ENCODE assay signal across 21 cellular contexts in genomic region chr9:86953181-86953580, GRCh38. TPM values are rescaled to one million over a fixed set of nuclear protein-coding genes. Genes with fewer than 3 reads are reported as not detected.
DNase-seq lines count a peak whose midpoint lies in the region; ATAC-seq and TF ChIP-seq lines count a peak whose summit lies in the region.
"Had no signal": no experiment of that assay in that cellular context is flagged by ENCODE, and none has a peak within 500 bp of the region (broad histone marks: within the 10 kb centered on the region; RNA-seq: fewer than 3 reads in every experiment).

No MANE protein-coding gene starts in this region.

- H2AFZ ChIP-seq in IMR-90 (replicated peaks; ENCODE audit: low read length, poor library complexity) (no peak overlapping the region), trophoblast cell (ENCODE audit: insufficient read depth, low read length, poor library complexity) (no peak overlapping the region)

- no peak for TF ChIP-seq RAD21 in IMR-90 (IDR thresholded peaks at IDR 0.05; ENCODE audit: low read length)

- no peak overlapping the region for H3K9ac ChIP-seq in IMR-90 (ENCODE audit: low read depth, low read length)
- no peak overlapping the region for H3K9ac ChIP-seq in trophoblast cell (ENCODE audit: low read length)
- H3K9ac ChIP-seq: BLaER1 had no signal

- no peaks in the 10 kb centered on the region for H3K27me3 Mint-ChIP-seq in nephron (ENCODE audit: low read depth)
- peaks cover 6 to 15% (median 10%) of the 10 kb centered on the region in 3 donors for H3K27me3 Mint-ChIP-seq in immature natural killer cell (ENCODE audit: low read depth in 3 of 3)

- dilution Hi-C loops in IMR-90 (cut with HindIII; ENCODE audit: low sequenced_read_pairs, unreplicated experiment) = no loop called here

- CTCF ChIA-PET in IMR-90 (lab: Yijun Ruan, JAX) = no interaction called here

- H2BK12ac ChIP-seq in trophoblast cell (ENCODE audit: low read length) = no peak overlapping the region

- in situ Hi-C loops in IMR-90 (cut with MboI; ENCODE audit: low sequenced_read_pairs) = no loop called here

- H3K9me3 Mint-ChIP-seq in nephron (peaks cover 30% of the 10 kb centered on the region), immature natural killer cell (no peaks in the 10 kb centered on the region)
- H3K9me3 Mint-ChIP-seq: CD8-positive, alpha-beta T cell had no signal

- TF ChIP-seq POLR2A in IMR-90 (IDR thresholded peaks at IDR 0.05; ENCODE audit: low read depth, low read length) = no peak

- peaks cover 6% of the 10 kb centered on the region; the same call in 1 of the 2 replicates for H3K9me3 ChIP-seq in IMR-90 (ENCODE audit: control insufficient read depth, insufficient read depth, low read length)
- H3K9me3 ChIP-seq in trophoblast cell (ENCODE audit: insufficient read depth, low read depth, low read length) = peaks cover 2% of the 10 kb centered on the region
- H3K9me3 ChIP-seq: Caco-2 had no signal

- WGBS in IMR-90 (ENCODE audit: extremely low coverage in 2 of 2, insufficient read length in 1 of 2), 2 experiments = no CpG with 5 or more reads among the region's 5 CpGs
- no CpG with 5 or more reads among the region's 5 CpGs for WGBS in trophoblast cell (ENCODE audit: extremely low coverage, insufficient coverage, insufficient read length)

- ATAC-seq in IMR-90 (ENCODE audit: low read depth) = peak; percentile 16; the same call in 1 of the 2 replicates
- ATAC-seq: A549; CD8-positive, alpha-beta T cell had no signal

- H3K4me2 ChIP-seq in IMR-90 (ENCODE audit: low read depth, low read length) = no peak overlapping the region
- no peak overlapping the region for H3K4me2 ChIP-seq in trophoblast cell (ENCODE audit: low read length)
- H3K4me2 ChIP-seq: A549, BLaER1 had no signal

- no peaks in the 10 kb centered on the region for H4K20me1 ChIP-seq in IMR-90 (ENCODE audit: insufficient read depth, low read length)
- H4K20me1 ChIP-seq: BLaER1 had no signal

- H3K4me3 Mint-ChIP-seq in nephron = no peak overlapping the region
- H3K4me3 Mint-ChIP-seq in immature natural killer cell = no peak overlapping the region
- H3K4me3 Mint-ChIP-seq: B cell; CD8-positive, alpha-beta T cell had no signal

- TF ChIP-seq CTCF in IMR-90 (conservative IDR thresholded peaks at IDR 0.05; ENCODE audit: low read depth, low read length) = no peak
- TF ChIP-seq CTCF in nephron (IDR thresholded peaks at IDR 0.05; ENCODE audit: unreplicated experiment in 3 of 3) = no peak

- H3K27ac ChIP-seq in IMR-90 (ENCODE audit: insufficient read depth, low read length) (no peak overlapping the region), trophoblast cell (ENCODE audit: low read depth, low read length) (no peak overlapping the region)
- H3K27ac ChIP-seq: A549, BLaER1, C4-2B had no signal

- H3K23ac ChIP-seq in IMR-90 (ENCODE audit: low read depth, low read length) (no peak overlapping the region), trophoblast cell (ENCODE audit: low read length) (no peak overlapping the region)

- H2BK120ac ChIP-seq in IMR-90 (ENCODE audit: low read depth, low read length) (no peak overlapping the region), trophoblast cell (ENCODE audit: insufficient read depth, low read length, poor library complexity) (no peak overlapping the region)

- H4K5ac ChIP-seq in IMR-90 (ENCODE audit: low read depth, low read length) = no peak overlapping the region

- no peak overlapping the region for H2BK20ac ChIP-seq in IMR-90 (ENCODE audit: low read depth, low read length)

- BruUV-seq in IMR-90 (replicated peaks; lab: Mats Ljungman, UMichigan) = no TSS peak

- H3K79me2 ChIP-seq in trophoblast cell (ENCODE audit: control insufficient read depth, insufficient read depth, low read length, poor library complexity) = no peaks in the 10 kb centered on the region

- H3K36me3 ChIP-seq in IMR-90 (ENCODE audit: control insufficient read depth, insufficient read depth, low read length) (no peaks in the 10 kb centered on the region), trophoblast cell (ENCODE audit: control insufficient read depth in 1 of 2, insufficient read depth in 2 of 2, low read length in 2 of 2) (peaks cover 0 to 3% of the 10 kb centered on the region in 2 experiments)
- H3K36me3 ChIP-seq: BLaER1 had no signal

- no peak overlapping the region for H4K8ac ChIP-seq in IMR-90 (ENCODE audit: low read depth in 2 of 2, low read length in 2 of 2)
- H4K8ac ChIP-seq in trophoblast cell (ENCODE audit: low read depth, low read length) = no peak overlapping the region

- no peak overlapping the region for H3K14ac ChIP-seq in IMR-90 (replicated peaks; ENCODE audit: low read depth, low read length)
- no peak overlapping the region for H3K14ac ChIP-seq in trophoblast cell (ENCODE audit: low read length)

- peak overlapping the region; percentile 9 to 72 (median 57) for H3K27ac Mint-ChIP-seq in nephron
- H3K27ac Mint-ChIP-seq in immature natural killer cell = no peak overlapping the region
- H3K27ac Mint-ChIP-seq: B cell; CD4-positive, CD25-positive, alpha-beta regulatory T cell; CD8-positive, alpha-beta T cell had no signal

- H3K4me1 ChIP-seq in IMR-90 (ENCODE audit: control insufficient read depth, insufficient read depth, low read length) = no peaks in the 10 kb centered on the region
- H3K4me1 ChIP-seq in trophoblast cell (ENCODE audit: control insufficient read depth in 1 of 2, insufficient read depth in 2 of 2, low read length in 2 of 2) = peaks cover 0 to 2% of the 10 kb centered on the region in 2 experiments
- H3K4me1 ChIP-seq: Caco-2 had no signal

- H2BK15ac ChIP-seq in IMR-90 (ENCODE audit: low read depth, low read length) = no peak overlapping the region

- H3K36me3 Mint-ChIP-seq in nephron (ENCODE audit: low read depth) = peaks cover 33% of the 10 kb centered on the region
- H3K36me3 Mint-ChIP-seq in immature natural killer cell = peaks cover 0 to 4% (median 0%) of the 10 kb centered on the region in 3 donors
- H3K36me3 Mint-ChIP-seq: CD4-positive, CD25-positive, alpha-beta regulatory T cell; CD8-positive, alpha-beta T cell had no signal

- H3K56ac ChIP-seq in IMR-90 (ENCODE audit: extremely low read depth, insufficient read depth, low read length) = no peak overlapping the region

- DNase-seq in EH (ENCODE audit: low read depth) (peak; percentile 61), IMR-90 (peak; percentile 41), trophoblast cell (no peak), immature natural killer cell (no peak), NCI-H2107 (lab: John Stamatoyannopoulos, UW) (no peak)
- DNase-seq: 8988T; ACHN; Caco-2; CD4-positive, CD25-positive, alpha-beta regulatory T cell; CD8-positive, alpha-beta T cell; DMS 273 treated with DMSO at 0.1 percent for 48 hours; DMS79; GF-D8; H7; HCEC 1CT had no signal

- no peaks in the 10 kb centered on the region for H3K9me1 ChIP-seq in IMR-90 (ENCODE audit: insufficient read depth, low read length)

- H2AK9ac ChIP-seq in IMR-90 (replicated peaks; ENCODE audit: low read depth, low read length, poor library complexity) = no peak overlapping the region

- H4K12ac ChIP-seq in trophoblast cell (ENCODE audit: low read depth, low read length) = no peak overlapping the region

- H3K79me1 ChIP-seq in IMR-90 (ENCODE audit: low read depth in 1 of 2, low read length in 2 of 2) = no peaks in the 10 kb centered on the region
- peaks cover 3% of the 10 kb centered on the region for H3K79me1 ChIP-seq in trophoblast cell (ENCODE audit: low read length)

- H2AK5ac ChIP-seq in IMR-90 (ENCODE audit: low read depth, low read length) (no peak overlapping the region), trophoblast cell (ENCODE audit: low read length) (no peak overlapping the region)

- no peak overlapping the region for H3K4ac ChIP-seq in IMR-90 (ENCODE audit: low read depth, low read length)
- H3K4ac ChIP-seq in trophoblast cell (ENCODE audit: low read depth, low read length) = no peak overlapping the region

- H3K18ac ChIP-seq in IMR-90 (ENCODE audit: low read depth, low read length) (no peak overlapping the region), trophoblast cell (ENCODE audit: low read length) (no peak overlapping the region)

- H3K27me3 ChIP-seq in IMR-90 (ENCODE audit: control insufficient read depth, insufficient read depth, low read length) (no peaks in the 10 kb centered on the region), trophoblast cell (ENCODE audit: insufficient read depth, low read length) (no peaks in the 10 kb centered on the region)
- H3K27me3 ChIP-seq: BLaER1 had no signal

- H3K4me3 ChIP-seq in IMR-90 (ENCODE audit: insufficient read depth, low read depth, low read length) (no peak overlapping the region), trophoblast cell (ENCODE audit: low read depth, low read length) (no peak overlapping the region)
- H3K4me3 ChIP-seq: A549, BLaER1 had no signal

- H3K4me1 Mint-ChIP-seq in nephron (peaks cover 31% of the 10 kb centered on the region), immature natural killer cell (peaks cover 17 to 20% of the 10 kb centered on the region in 2 donors)

- H4K91ac ChIP-seq in IMR-90 (ENCODE audit: insufficient read depth, low read depth, low read length) (no peak overlapping the region), trophoblast cell (ENCODE audit: low read depth, low read length) (no peak overlapping the region)

- intact Hi-C loops in IMR-90 (cut with micrococcal nuclease) = no loop called here

- H2BK5ac ChIP-seq in IMR-90 (ENCODE audit: low read depth, low read length, poor library complexity, severe bottlenecking) (no peak overlapping the region), trophoblast cell (ENCODE audit: low read depth, low read length, poor library complexity) (no peak overlapping the region)

- POLR2A ChIA-PET in IMR-90 (lab: Charles Lee; ENCODE audit: unreplicated experiment) = no interaction called here

TF ChIP-seq in IMR-90, 13 proteins besides CTCF, POLR2A, EP300 and RAD21 (continues in another document):
- no peak for TF ChIP-seq BHLHE40 (IDR thresholded peaks at IDR 0.05; ENCODE audit: low read depth, low read length)
- no peak for TF ChIP-seq RCOR1 (IDR thresholded peaks at IDR 0.05; ENCODE audit: insufficient replicate concordance, low read length)
- no peak for TF ChIP-seq FOS (IDR thresholded peaks at IDR 0.05; ENCODE audit: low read depth, low read length)
- no peak for TF ChIP-seq MAFK (IDR thresholded peaks at IDR 0.05; ENCODE audit: low read depth, low read length)
- TF ChIP-seq NFE2L2 (IDR thresholded peaks at IDR 0.05; ENCODE audit: low read depth, low read length) = no peak
- TF ChIP-seq USF2 (IDR thresholded peaks at IDR 0.05; ENCODE audit: low read depth, low read length) = no peak

RNA-seq across cellular contexts. Expression of gene GAS1, which starts 5.9 kb away (rescaled TPM):
- total RNA-seq in IMR-90 (2012; rRNA removed) = 1.8 and 3.1 TPM in 2 replicates
- polyA plus RNA-seq in IMR-90 (2012; rRNA removed) (2.2 and 2.6 TPM in 2 replicates), immature natural killer cell (1 to 10 TPM; 1.4 to 3.9 (median 3.4) TPM)
- 1.5 and 6.8 TPM in 2 replicates for polyA plus RNA-seq in IMR-90 (2012; cell fraction: cytosol; rRNA removed)
- polyA plus RNA-seq in IMR-90 (2012; cell fraction: nucleus; rRNA removed; ENCODE audit: low replicate concordance) = 3.4 and 5.6 TPM in 2 replicates
- polyA plus RNA-seq in trophoblast cell (2013) = 15.3 and 18.3 TPM in 2 replicates
- total RNA-seq: G401 had no signal

Comparison
In these comparisons a context has a peak if more than half of its experiments do, and no peak if none do; other contexts are left out.
1. DNase-seq: peak in EH (single experiment) and IMR-90 (single experiment); none in trophoblast cell (0 of 2), immature natural killer cell (0 of 3) and NCI-H2107 (single experiment).
2. H3K27ac Mint-ChIP-seq: peak in nephron (3 of 3); none in immature natural killer cell (0 of 6).